ENCODE assay signal across 10 cellular contexts in genomic region chr7:158861004-158861787, GRCh38. TPM values are rescaled to one million over a fixed set of nuclear protein-coding genes. Genes with fewer than 3 reads are reported as not detected.
DNase-seq lines count a peak whose midpoint lies in the region; ATAC-seq and TF ChIP-seq lines count a peak whose summit lies in the region.
"Had no signal": no experiment of that assay in that cellular context is flagged by ENCODE, and none has a peak within 500 bp of the region (broad histone marks: within the 10 kb centered on the region; RNA-seq: fewer than 3 reads in every experiment).

No MANE protein-coding gene starts in this region.

- H3K27ac Mint-ChIP-seq in endodermal cell (peak overlapping the region; percentile 42), nephron (peak overlapping the region; percentile 38 to 94 (median 54))

- ATAC-seq in GM19452 (IDR thresholded peaks at IDR 0.05; ENCODE audit: unreplicated experiment) (no peak), GM18858 (IDR thresholded peaks at IDR 0.05; ENCODE audit: unreplicated experiment) (no peak)

- 0 out of 2 replicates have a peak overlapping the region, but pooled peaks have one; percentile 9 for H3K4me3 ChIP-seq in HUES6 (ENCODE audit: low read depth, low read length)
- no peak overlapping the region for H3K4me3 ChIP-seq in endodermal cell (ENCODE audit: low read length)

- no peaks in the 10 kb centered on the region for H3K27me3 Mint-ChIP-seq in endodermal cell (ENCODE audit: insufficient read depth)
- H3K27me3 Mint-ChIP-seq in nephron (ENCODE audit: low read depth) = no peaks in the 10 kb centered on the region

- H3K27ac ChIP-seq in HUES6 (ENCODE audit: low read depth, low read length) (no peak overlapping the region), endodermal cell (ENCODE audit: low read depth, low read length) (no peak overlapping the region)
- H3K27ac ChIP-seq: neutrophil had no signal

- H3K4me3 Mint-ChIP-seq in endodermal cell (no peak overlapping the region), nephron (peak overlapping the region; percentile 27 to 89 (median 71))

- H3K36me3 Mint-ChIP-seq in endodermal cell (ENCODE audit: low read depth) (peaks cover 12% of the 10 kb centered on the region), nephron (ENCODE audit: low read depth) (no peaks in the 10 kb centered on the region)

- no peak for TF ChIP-seq CTCF in endodermal cell (conservative IDR thresholded peaks at IDR 0.05)
- TF ChIP-seq CTCF in nephron (IDR thresholded peaks at IDR 0.05; ENCODE audit: unreplicated experiment in 3 of 3) = no peak

- peaks cover 8% of the 10 kb centered on the region for H3K9me3 Mint-ChIP-seq in endodermal cell
- no peaks in the 10 kb centered on the region for H3K9me3 Mint-ChIP-seq in nephron

- DNase-seq in NCI-H1417 (lab: John Stamatoyannopoulos, UW) (peak in 2 of 3 experiments; percentile 29 to 39), NCI-H1417 treated with DMSO at 0.1 percent for 48 hours (lab: John Stamatoyannopoulos, UW) (no peak), endodermal cell (no peak), GOT3 (lab: John Stamatoyannopoulos, UW) (no peak)
- DNase-seq: 8988T had no signal

- H3K27me3 ChIP-seq in HUES6 (ENCODE audit: control insufficient read depth, insufficient read depth, low read length) = no peaks in the 10 kb centered on the region
- H3K27me3 ChIP-seq in endodermal cell (ENCODE audit: control insufficient read depth, insufficient read depth, low read length, poor library complexity, severe bottlenecking) = no peaks in the 10 kb centered on the region

- no peaks in the 10 kb centered on the region for H3K9me3 ChIP-seq in HUES6 (ENCODE audit: control insufficient read depth, insufficient read depth, low read depth, low read length)
- H3K9me3 ChIP-seq in endodermal cell (ENCODE audit: control insufficient read depth, low read length) = no peaks in the 10 kb centered on the region
- H3K9me3 ChIP-seq: neutrophil had no signal

- H3K4me1 Mint-ChIP-seq in endodermal cell (peaks cover 26% of the 10 kb centered on the region), nephron (peaks cover 57% of the 10 kb centered on the region)

- H3K36me3 ChIP-seq in HUES6 (ENCODE audit: control insufficient read depth, insufficient read depth, low read length) = no peaks in the 10 kb centered on the region
- H3K36me3 ChIP-seq in endodermal cell (ENCODE audit: control insufficient read depth, insufficient read depth, low read length) = no peaks in the 10 kb centered on the region
- H3K36me3 ChIP-seq: neutrophil had no signal

- H3K4me1 ChIP-seq in HUES6 (ENCODE audit: control insufficient read depth, insufficient read depth, low read length) (peaks cover 37% of the 10 kb centered on the region), endodermal cell (ENCODE audit: control insufficient read depth, insufficient read depth, low read length) (no peaks in the 10 kb centered on the region)

- WGBS in endodermal cell (ENCODE audit: insufficient coverage in 1 of 2, insufficient read length in 1 of 2), 2 experiments = 64 to 69% methylated on average over 10 to 15 of the region's 15 CpGs

- H3K9ac ChIP-seq in HUES6 (ENCODE audit: low read length) (no peak overlapping the region), endodermal cell (ENCODE audit: extremely low read depth, low read length, poor library complexity, severe bottlenecking) (no peak overlapping the region)

RNA-seq across cellular contexts. Expression of gene DYNC2I1, which starts 4.8 kb away (rescaled TPM):
- 10 to 100 TPM; 18.5 to 24.2 TPM for total RNA-seq in endodermal cell
- 16.4 TPM for polyA plus RNA-seq in endodermal cell (2013, experiment 1 of 2)
- 14.0 TPM for polyA plus RNA-seq in endodermal cell (2013, experiment 2 of 2)

RNA-seq across cellular contexts. Expression of gene ESYT2, which starts 31.9 kb away (rescaled TPM):
- total RNA-seq in endodermal cell = 10 to 100 TPM; 30.7 to 36.9 TPM
- polyA plus RNA-seq in endodermal cell (2013, experiment 1 of 2) = 25.1 TPM
- 23.1 TPM for polyA plus RNA-seq in endodermal cell (2013, experiment 2 of 2)

Comparison
In these comparisons a context has a peak if more than half of its experiments do, and no peak if none do; other contexts are left out.
1. DNase-seq: peak in NCI-H1417 (2 of 3); none in NCI-H1417 treated with DMSO at 0.1 percent for 48 hours (single experiment), endodermal cell (single experiment) and GOT3 (single experiment).